In the genomic region with DNA sequence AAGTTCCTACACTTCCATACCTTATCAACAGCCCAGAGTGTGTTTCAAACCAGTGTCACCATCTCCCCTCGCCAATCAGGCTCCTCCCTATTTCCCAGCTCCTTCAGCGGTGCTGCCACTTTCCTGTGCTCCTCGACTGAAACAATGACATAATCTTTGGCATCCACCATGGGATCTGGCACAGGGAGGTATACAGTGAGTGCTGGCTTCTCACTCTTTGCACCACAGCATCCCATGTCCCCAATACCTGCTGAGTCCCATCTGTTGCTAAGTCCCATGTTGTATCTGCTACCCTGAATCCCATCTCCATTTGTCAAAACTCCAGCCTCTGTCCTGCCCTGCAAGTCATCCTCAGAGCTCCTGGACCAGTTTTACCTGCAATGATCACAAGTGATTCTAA, we compare ENCODE assay signal across 14 cellular contexts. TPM values are rescaled to one million over a fixed set of nuclear protein-coding genes. Genes with fewer than 3 reads are reported as not detected.
DNase-seq lines count a peak whose midpoint lies in the region; ATAC-seq and TF ChIP-seq lines count a peak whose summit lies in the region.
"Had no signal": no experiment of that assay in that cellular context is flagged by ENCODE, and none has a peak within 500 bp of the region (broad histone marks: within the 10 kb centered on the region; RNA-seq: fewer than 3 reads in every experiment).

No MANE protein-coding gene starts in this region.

- no peak for TF ChIP-seq EP300 in esophagus muscularis mucosa (IDR thresholded peaks at IDR 0.05)

- H3K4me1 Mint-ChIP-seq in activated T-helper 17 cell treated with anti-CD3 and anti-CD28 coated beads, Interleukin-2, amount 50 U/mL, for 72 hours = peaks cover 18% of the 10 kb centered on the region
- H3K4me1 Mint-ChIP-seq: B cell had no signal

- WGBS in esophagus muscularis mucosa = 70% methylated on average over 3 of the region's 3 CpGs

- ATAC-seq in activated naive CD4-positive, alpha-beta T cell treated with anti-CD3 and anti-CD28 coated beads, Interleukin-2, amount 50 U/mL, for 72 hours = no peak
- ATAC-seq in activated T-helper 17 cell treated with anti-CD3 and anti-CD28 coated beads, Interleukin-2, amount 50 U/mL, for 72 hours (replicated peaks) = no peak
- ATAC-seq: CD8-positive, alpha-beta T cell; HepG2 had no signal

- intact Hi-C loops in esophagus muscularis mucosa (cut with DNase I) = no loop called here

- H3K4me3 Mint-ChIP-seq in activated T-helper 17 cell treated with anti-CD3 and anti-CD28 coated beads, Interleukin-2, amount 50 U/mL, for 72 hours = no peak overlapping the region
- H3K4me3 Mint-ChIP-seq: B cell; CD8-positive, alpha-beta T cell; H9 had no signal

- H3K4me3 ChIP-seq in esophagus muscularis mucosa = no peak overlapping the region
- no peak overlapping the region for H3K4me3 ChIP-seq in right atrium auricular region
- H3K4me3 ChIP-seq: BLaER1 treated with 17β-estradiol and CSF1 and Interleukin-3, amounts not matched to agents 10 nM and 100 nM had no signal

- TF ChIP-seq CTCF in esophagus muscularis mucosa (IDR thresholded peaks at IDR 0.05) (no peak), right atrium auricular region (IDR thresholded peaks at IDR 0.05) (no peak)

- no peaks in the 10 kb centered on the region for H3K9me3 ChIP-seq in esophagus muscularis mucosa
- no peaks in the 10 kb centered on the region for H3K9me3 ChIP-seq in right atrium auricular region
- H3K9me3 ChIP-seq: BLaER1 treated with 17β-estradiol and CSF1 and Interleukin-3, amounts not matched to agents 10 nM and 100 nM had no signal

- no peak overlapping the region for H3K27ac ChIP-seq in esophagus muscularis mucosa (replicated peaks in 1 of 4)
- no peak overlapping the region for H3K27ac ChIP-seq in right atrium auricular region
- H3K27ac ChIP-seq: BLaER1 treated with 17β-estradiol and CSF1 and Interleukin-3, amounts not matched to agents 10 nM and 100 nM had no signal

- H3K4me1 ChIP-seq in esophagus muscularis mucosa (peaks cover 0 to 18% (median 14%) of the 10 kb centered on the region in 4 donors), right atrium auricular region (peaks cover 0 to 10% of the 10 kb centered on the region in 2 donors)
- H3K4me1 ChIP-seq: BLaER1 treated with 17β-estradiol and CSF1 and Interleukin-3, amounts not matched to agents 10 nM and 100 nM had no signal

- H3K36me3 Mint-ChIP-seq in activated naive CD4-positive, alpha-beta T cell treated with anti-CD3 and anti-CD28 coated beads, Interleukin-2, amount 50 U/mL, for 72 hours = peaks cover 0 to 21% of the 10 kb centered on the region in 2 donors
- peaks cover 58% of the 10 kb centered on the region for H3K36me3 Mint-ChIP-seq in activated T-helper 17 cell treated with anti-CD3 and anti-CD28 coated beads, Interleukin-2, amount 50 U/mL, for 72 hours (ENCODE audit: low read depth)

- TF ChIP-seq POLR2A in esophagus muscularis mucosa (IDR thresholded peaks at IDR 0.05; ENCODE audit: low read depth) = no peak
- no peak for TF ChIP-seq POLR2A in erythroblast (IDR thresholded peaks at IDR 0.05; ENCODE audit: low read length)

- no peaks in the 10 kb centered on the region for H3K9me3 Mint-ChIP-seq in activated naive CD4-positive, alpha-beta T cell treated with anti-CD3 and anti-CD28 coated beads, Interleukin-2, amount 50 U/mL, for 72 hours
- H3K9me3 Mint-ChIP-seq in activated T-helper 17 cell treated with anti-CD3 and anti-CD28 coated beads, Interleukin-2, amount 50 U/mL, for 72 hours = no peaks in the 10 kb centered on the region
- H3K9me3 Mint-ChIP-seq: CD8-positive, alpha-beta T cell; H9 had no signal

- DNase-seq in activated naive CD4-positive, alpha-beta T cell treated with anti-CD3 and anti-CD28 coated beads, Interleukin-2, amount 50 U/mL, for 72 hours (ENCODE audit: low spot score in 2 of 2) = no peak
- no peak for DNase-seq in activated naive CD4-positive, alpha-beta T cell treated with anti-CD3 and anti-CD28 coated beads, Interleukin-2, amount 50 U/mL, for 16 hours
- DNase-seq in esophagus muscularis mucosa (ENCODE audit: extremely low spot score) = peak; percentile 26
- DNase-seq in right atrium auricular region (ENCODE audit: low spot score) = no peak
- DNase-seq in erythroblast (lab: John Stamatoyannopoulos, UW) = no peak
- DNase-seq in NCI-H82 treated with DMSO at 0.1 percent for 48 hours (lab: John Stamatoyannopoulos, UW; ENCODE audit: unreplicated experiment) = no peak
- DNase-seq: Calu3; CD8-positive, alpha-beta T cell; DMS79 treated with DMSO at 0.1 percent for 48 hours; H9 had no signal

- peak overlapping the region; percentile 20 to 26 for H3K27ac Mint-ChIP-seq in activated naive CD4-positive, alpha-beta T cell treated with anti-CD3 and anti-CD28 coated beads, Interleukin-2, amount 50 U/mL, for 72 hours
- H3K27ac Mint-ChIP-seq in activated T-helper 17 cell treated with anti-CD3 and anti-CD28 coated beads, Interleukin-2, amount 50 U/mL, for 72 hours = peak overlapping the region; percentile 15
- H3K27ac Mint-ChIP-seq: B cell; CD8-positive, alpha-beta T cell had no signal

- peaks cover 0 to 39% (median 9%) of the 10 kb centered on the region in 4 donors for H3K36me3 ChIP-seq in esophagus muscularis mucosa
- H3K36me3 ChIP-seq in right atrium auricular region = no peaks in the 10 kb centered on the region

- H3K27me3 ChIP-seq in esophagus muscularis mucosa = no peaks in the 10 kb centered on the region
- no peaks in the 10 kb centered on the region for H3K27me3 ChIP-seq in right atrium auricular region
- H3K27me3 ChIP-seq: BLaER1 treated with 17β-estradiol and CSF1 and Interleukin-3, amounts not matched to agents 10 nM and 100 nM had no signal

- no peaks in the 10 kb centered on the region for H3K27me3 Mint-ChIP-seq in activated T-helper 17 cell treated with anti-CD3 and anti-CD28 coated beads, Interleukin-2, amount 50 U/mL, for 72 hours
- H3K27me3 Mint-ChIP-seq: B cell had no signal

RNA-seq across cellular contexts. Expression of gene PAXIP1, which starts 15.4 kb away (rescaled TPM):
- 10 to 100 TPM; 28.5 to 31.4 TPM for total RNA-seq in activated naive CD4-positive, alpha-beta T cell treated with anti-CD3 and anti-CD28 coated beads, Interleukin-2, amount 50 U/mL, for 72 hours
- 10 to 100 TPM; 21.7 to 32.0 TPM for total RNA-seq in activated T-helper 17 cell treated with anti-CD3 and anti-CD28 coated beads, Interleukin-2, amount 50 U/mL, for 72 hours
- total RNA-seq in esophagus muscularis mucosa = 10 to 100 TPM in 2 of 4 donors, 1 to 10 TPM in 2; 7.6 to 12.3 (median 9.5) TPM
- total RNA-seq in right atrium auricular region = 1 to 10 TPM; 6.2 to 8.2 TPM
